In the genomic region with DNA sequence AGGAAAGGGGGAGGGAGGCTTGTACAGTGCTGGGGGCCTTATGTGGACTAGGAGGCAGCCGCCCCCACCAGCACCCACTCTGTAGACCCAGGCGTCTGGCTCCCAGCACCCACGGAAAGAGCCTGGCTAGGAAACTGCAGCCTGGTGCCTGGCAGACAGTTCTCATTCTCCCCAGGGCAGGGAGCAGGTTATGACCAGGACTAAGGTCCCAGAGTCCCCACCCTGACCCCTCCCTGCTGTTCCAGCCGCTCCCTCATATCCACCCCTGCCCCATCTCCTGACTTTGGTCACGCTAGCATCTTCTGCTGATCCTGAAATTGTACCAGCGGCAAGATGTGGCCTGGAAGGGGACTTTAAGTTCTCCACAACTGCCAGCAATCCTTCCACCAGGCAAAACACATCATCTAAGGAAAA, we compare ENCODE assay signal across 10 cellular contexts. TPM values are rescaled to one million over a fixed set of nuclear protein-coding genes. Genes with fewer than 3 reads are reported as not detected.
DNase-seq lines count a peak whose midpoint lies in the region; ATAC-seq and TF ChIP-seq lines count a peak whose summit lies in the region.
"Had no signal": no experiment of that assay in that cellular context is flagged by ENCODE, and none has a peak within 500 bp of the region (broad histone marks: within the 10 kb centered on the region; RNA-seq: fewer than 3 reads in every experiment).

A gene with protein sequence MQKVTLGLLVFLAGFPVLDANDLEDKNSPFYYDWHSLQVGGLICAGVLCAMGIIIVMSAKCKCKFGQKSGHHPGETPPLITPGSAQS (plus strand): TSS at position 286 of the 414 bp plus-strand sequence. CDS start 3,554 bp downstream, outside the sequence.

- no peak for TF ChIP-seq POLR2A in suprapubic skin (IDR thresholded peaks at IDR 0.05)

- WGBS in mammary epithelial cell (ENCODE audit: low coverage, missing lambda C conversion rate): 0% methylated on average over 2 of the region's 6 CpGs
- WGBS in mesendoderm (ENCODE audit: extremely low coverage, insufficient coverage, low lambda C conversion rate): no CpG with 5 or more reads among the region's 6 CpGs
- 44% methylated on average over 6 of the region's 6 CpGs for whole genome bisulfite sequencing in suprapubic skin

- H3K56ac ChIP-seq in mesendoderm (ENCODE audit: low read length): peak within 1 kb of the TSS; percentile 68

- no peak within 1 kb of the TSS for H2BK5ac ChIP-seq in mesendoderm (ENCODE audit: low read length)

- no peak within 1 kb of the TSS for H3K23ac ChIP-seq in mesendoderm (ENCODE audit: low read length)

- no peaks in the 10 kb centered on the region for H3K79me1 ChIP-seq in mesendoderm (ENCODE audit: low read length)

- no peak within 1 kb of the TSS for H4K5ac ChIP-seq in mesendoderm (ENCODE audit: low read length)

- no peaks in the 10 kb centered on the region for H4K20me1 ChIP-seq in mammary epithelial cell (ENCODE audit: insufficient read depth, low read length)

- H3K4me1 ChIP-seq in mammary epithelial cell (ENCODE audit: insufficient read depth, low read length): peaks cover 52% of the 10 kb centered on the region
- peaks cover 2% of the 10 kb centered on the region for H3K4me1 ChIP-seq in mesendoderm (ENCODE audit: control insufficient read depth, low read depth, low read length)
- peaks cover 59% of the 10 kb centered on the region for H3K4me1 ChIP-seq in suprapubic skin

- H3K27me3 ChIP-seq in mammary epithelial cell (ENCODE audit: insufficient read depth, low read length) (no peaks in the 10 kb centered on the region), mesendoderm (ENCODE audit: insufficient read depth, low read length, poor library complexity) (no peaks in the 10 kb centered on the region), suprapubic skin (no peaks in the 10 kb centered on the region)

- intact Hi-C loops in mammary epithelial cell (cut with micrococcal nuclease): loop anchor here (2.0 kb wide), 1 partner anchor 19 kb away; no protein-coding TSS in a partner anchor

- no peak for ATAC-seq in GM21717 (IDR thresholded peaks at IDR 0.05; ENCODE audit: unreplicated experiment)

- H3K27ac ChIP-seq in mammary epithelial cell (ENCODE audit: insufficient read depth, low read depth, low read length) (peak within 1 kb of the TSS; percentile 91), mesendoderm (ENCODE audit: low read depth, low read length) (no peak within 1 kb of the TSS), suprapubic skin (peak within 1 kb of the TSS; percentile 88)

- TF ChIP-seq CTCF in mammary epithelial cell (conservative IDR thresholded peaks at IDR 0.05 in 1 of 2, IDR thresholded peaks at IDR 0.05 in 1 of 2; ENCODE audit: extremely low read depth in 1 of 2, insufficient read depth in 1 of 2, low read depth in 1 of 2, low read length in 2 of 2) (no peak), suprapubic skin (IDR thresholded peaks at IDR 0.05) (no peak)

- H3K9ac ChIP-seq in mammary epithelial cell (ENCODE audit: insufficient read depth, low read length) (peak within 1 kb of the TSS; percentile 99), mesendoderm (ENCODE audit: low read length) (peak within 1 kb of the TSS; percentile 46)

- H2AFZ ChIP-seq in mammary epithelial cell (ENCODE audit: low read depth, low read length): peak within 1 kb of the TSS; percentile 80

- in situ Hi-C loops in mammary epithelial cell (cut with MboI; ENCODE audit: low sequenced_read_pairs in 2 of 2): no loop called here

- BruUV-seq in mammary epithelial cell (replicated peaks; lab: Mats Ljungman, UMichigan): TSS peak; percentile 61

- DNase-seq in DMS153 (lab: John Stamatoyannopoulos, UW) (peak; percentile 2), DMS153 treated with DMSO at 0.1 percent for 48 hours (lab: John Stamatoyannopoulos, UW; ENCODE audit: unreplicated experiment) (no peak), mammary epithelial cell (no peak), mesendoderm (no peak), suprapubic skin (ENCODE audit: low spot score in 2 of 2) (no peak), kidney glomerular epithelial cell (lab: John Stamatoyannopoulos, UW) (no peak), EL (no peak)
- DNase-seq: NCI-H1092 treated with DMSO at 0.1 percent for 48 hours had no signal

- H3K36me3 ChIP-seq in mammary epithelial cell (ENCODE audit: insufficient read depth, low read length) (no peaks in the 10 kb centered on the region), mesendoderm (ENCODE audit: control insufficient read depth, insufficient read depth, low read length) (no peaks in the 10 kb centered on the region), suprapubic skin (no peaks in the 10 kb centered on the region)

- H3K18ac ChIP-seq in mesendoderm (ENCODE audit: low read length): no peak within 1 kb of the TSS

- TF ChIP-seq EP300 in suprapubic skin (IDR thresholded peaks at IDR 0.05): no peak

- H3K4me3 ChIP-seq in mammary epithelial cell (replicated peaks in 1 of 3; ENCODE audit: insufficient read depth in 1 of 3, low read depth in 2 of 3, low read length in 3 of 3) (peak within 1 kb of the TSS; percentile 75 to 94 (median 89)), mesendoderm (ENCODE audit: low read length) (peak within 1 kb of the TSS; percentile 10), suprapubic skin (peak within 1 kb of the TSS; percentile 57)

- H3K9me3 ChIP-seq in mammary epithelial cell (replicated peaks; ENCODE audit: insufficient read depth, low read length) (no peaks in the 10 kb centered on the region), suprapubic skin (no peaks in the 10 kb centered on the region)

- CTCF ChIA-PET in mammary epithelial cell (lab: Charles Lee; ENCODE audit: low non-redundant PET): no interaction called here

- dilution Hi-C loops in mammary epithelial cell (cut with HindIII; ENCODE audit: low sequenced_read_pairs): no loop called here

- peak within 1 kb of the TSS; percentile 0 for H3K4ac ChIP-seq in mesendoderm (ENCODE audit: low read depth, low read length)

- H4K8ac ChIP-seq in mesendoderm (ENCODE audit: low read depth, low read length): no peak within 1 kb of the TSS

- no peak within 1 kb of the TSS for H2BK120ac ChIP-seq in mesendoderm (ENCODE audit: low read depth, low read length)

- no peak within 1 kb of the TSS for H2AK5ac ChIP-seq in mesendoderm (ENCODE audit: low read length)

- peaks cover 48% of the 10 kb centered on the region for H3K79me2 ChIP-seq in mammary epithelial cell (ENCODE audit: insufficient read depth, low read length)
- no peaks in the 10 kb centered on the region for H3K79me2 ChIP-seq in mesendoderm (ENCODE audit: control insufficient read depth, insufficient read depth, low read length)

- H2BK15ac ChIP-seq in mesendoderm (replicated peaks; ENCODE audit: low read depth): no peak within 1 kb of the TSS

- H3K4me2 ChIP-seq in mammary epithelial cell (ENCODE audit: insufficient read depth, low read depth, low read length) (peak within 1 kb of the TSS; percentile 97), mesendoderm (ENCODE audit: low read length) (peak within 1 kb of the TSS; percentile 56)

RNA-seq across cellular contexts. Expression of the gene that starts here (rescaled TPM):
- total RNA-seq in mammary epithelial cell: 100 to 1,000 TPM; 344 to 808 TPM
- 901 TPM for polyA plus RNA-seq in mammary epithelial cell
- 137 TPM for polyA minus RNA-seq in mammary epithelial cell
- 0.10 TPM for polyA plus RNA-seq in mesendoderm (2013, experiment 1 of 2)
- polyA plus RNA-seq in mesendoderm (2013, experiment 2 of 2): 0.10 TPM
- 100 to 1,000 TPM; 383 to 765 (median 575) TPM for total RNA-seq in suprapubic skin
- total RNA-seq: naive thymus-derived CD8-positive, alpha-beta T cell had no signal
- polyA plus RNA-seq: naive thymus-derived CD8-positive, alpha-beta T cell had no signal

Comparison
In these comparisons a context has a peak if more than half of its experiments do, and no peak if none do; other contexts are left out.
1. H3K4me3 ChIP-seq: peak in every context shown above with its lines; median percentile 89 in mammary epithelial cell; 57 in suprapubic skin; 10 in mesendoderm.